ENCODE assay signal across 17 cellular contexts in the genomic region with DNA sequence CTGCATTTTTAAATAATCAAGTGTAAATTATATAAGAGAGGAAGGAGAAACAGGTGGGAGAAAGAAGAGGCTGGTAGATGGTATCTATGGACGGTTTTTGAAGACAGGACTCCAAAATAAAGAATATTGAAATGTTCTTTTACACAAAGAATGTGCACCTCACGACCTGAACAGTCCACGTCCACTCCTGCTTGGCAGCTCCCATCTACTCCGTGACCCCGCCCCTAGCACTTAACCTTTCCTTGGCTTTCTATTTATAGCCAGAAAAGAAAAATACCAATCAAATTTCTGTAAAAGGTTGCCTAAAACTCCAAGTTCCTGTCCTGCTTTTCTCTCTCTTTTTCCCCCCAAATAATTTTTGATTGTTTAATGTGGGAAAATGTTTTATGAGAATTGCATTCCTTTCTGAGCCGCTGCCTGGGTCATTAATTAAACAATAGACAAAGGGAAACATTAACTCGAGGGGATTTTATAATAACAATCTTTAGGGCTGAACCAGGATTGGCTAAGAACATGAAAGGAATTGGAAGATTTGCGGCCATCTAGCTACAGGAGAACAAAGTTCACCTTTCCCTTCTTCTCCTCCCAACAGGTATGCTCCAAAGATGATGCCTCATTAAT.
DNase-seq lines count a peak whose midpoint lies in the region; ATAC-seq, FAIRE-seq and TF ChIP-seq lines count a peak whose summit lies in the region.
"Had no signal": no experiment of that assay in that cellular context is flagged by ENCODE, and none has a peak within 500 bp of the region (broad histone marks: within the 10 kb centered on the region; RNA-seq: fewer than 3 reads in every experiment).

No MANE protein-coding gene starts in this region.

- intact Hi-C loops in kidney (cut with DNase I): no loop called here

- TF ChIP-seq CTCF in 22Rv1 (IDR thresholded peaks at IDR 0.05) (no peak), kidney (IDR thresholded peaks at IDR 0.05; ENCODE audit: borderline replicate concordance, extremely low read depth, insufficient read depth) (no peak), WTC11 (IDR thresholded peaks at IDR 0.05) (no peak)

- no peaks in the 10 kb centered on the region for H3K36me3 ChIP-seq in kidney (ENCODE audit: control insufficient read depth in 1 of 2, insufficient read depth in 2 of 2, low read length in 2 of 2)

- no peaks in the 10 kb centered on the region for H3K9me3 ChIP-seq in kidney (ENCODE audit: control insufficient read depth in 1 of 2, low read length in 2 of 2)

- peak overlapping the region; percentile 49 for H3K27ac ChIP-seq in 22Rv1
- peak overlapping the region in 1 of 2 donors; percentile 59 for H3K27ac ChIP-seq in kidney (ENCODE audit: low read depth in 2 of 2, low read length in 2 of 2)

- peaks cover 2% of the 10 kb centered on the region; the same call in 1 of the 2 replicates for H3K27me3 Mint-ChIP-seq in WTC11 (ENCODE audit: low read depth)

- no peak for TF ChIP-seq POLR2A in H54 (IDR thresholded peaks at IDR 0.05; ENCODE audit: low read depth, low read length)

- peak; percentile 46; the same call in 1 of the 2 replicates for TF ChIP-seq EP300 in Ishikawa (IDR thresholded peaks at IDR 0.05; ENCODE audit: borderline replicate concordance)

- POLR2A ChIA-PET in WTC11 (lab: Charles Lee): no interaction called here

- peaks cover 21 to 41% of the 10 kb centered on the region in 2 donors for H3K4me1 ChIP-seq in kidney (ENCODE audit: control insufficient read depth in 1 of 2, insufficient read depth in 1 of 2, low read depth in 1 of 2, low read length in 2 of 2)

- no peaks in the 10 kb centered on the region for H3K36me3 Mint-ChIP-seq in WTC11

- CTCF ChIA-PET in WTC11 (lab: Charles Lee): no interaction called here

- no peaks in the 10 kb centered on the region for H3K9me3 Mint-ChIP-seq in WTC11
- H3K9me3 Mint-ChIP-seq: H9 had no signal

- H3K4me3 Mint-ChIP-seq in WTC11: no peak overlapping the region
- H3K4me3 Mint-ChIP-seq: H9 had no signal

- H3K27ac Mint-ChIP-seq in WTC11: no peak overlapping the region
- H3K27ac Mint-ChIP-seq: H9 had no signal

- no peak for ATAC-seq in WTC11

- peaks cover 35% of the 10 kb centered on the region for H3K4me1 Mint-ChIP-seq in WTC11

- TF ChIP-seq RAD21 in Ishikawa (IDR thresholded peaks at IDR 0.05; ENCODE audit: low read depth): no peak; the same call in 1 of the 2 replicates

- H3K9ac ChIP-seq in kidney (ENCODE audit: low read length in 2 of 2): no peak overlapping the region

- no peak overlapping the region for H3K4me3 ChIP-seq in kidney (ENCODE audit: low read length in 2 of 2)

- DNase-seq in kidney: no peak
- peak; percentile 83 for DNase-seq in renal cortical epithelial cell (ENCODE audit: low read depth)
- DNase-seq in hippocampal formation (lab: John Stamatoyannopoulos, UW): no peak
- no peak for DNase-seq in H54 (ENCODE audit: insufficient read length, low spot score)
- DNase-seq in NCI-H187 treated with DMSO at 0.1 percent for 48 hours (lab: John Stamatoyannopoulos, UW): no peak
- DNase-seq in WTC11 (ENCODE audit: low spot score): no peak
- DNase-seq: EL, H9, MV-4-11, NCI-H1930, NCI-H2171, NCI-H446, Right ventricle myocardium superior had no signal

- FAIRE-seq in kidney (lab: Jason Lieb, UNC) (peak; percentile 19), H54 (lab: Jason Lieb, UNC) (no peak)
- FAIRE-seq: HTR-8/SVneo, RCC 7860 had no signal

TF ChIP-seq in Ishikawa, 13 proteins besides CTCF, POLR2A, EP300 and RAD21:
- TF ChIP-seq, protein P1, sequence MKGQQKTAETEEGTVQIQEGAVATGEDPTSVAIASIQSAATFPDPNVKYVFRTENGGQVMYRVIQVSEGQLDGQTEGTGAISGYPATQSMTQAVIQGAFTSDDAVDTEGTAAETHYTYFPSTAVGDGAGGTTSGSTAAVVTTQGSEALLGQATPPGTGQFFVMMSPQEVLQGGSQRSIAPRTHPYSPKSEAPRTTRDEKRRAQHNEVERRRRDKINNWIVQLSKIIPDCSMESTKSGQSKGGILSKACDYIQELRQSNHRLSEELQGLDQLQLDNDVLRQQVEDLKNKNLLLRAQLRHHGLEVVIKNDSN (IDR thresholded peaks at IDR 0.05): no peak
- TF ChIP-seq ZBTB7A (IDR thresholded peaks at IDR 0.05; ENCODE audit: low read depth): no peak
- TF ChIP-seq, protein P2, sequence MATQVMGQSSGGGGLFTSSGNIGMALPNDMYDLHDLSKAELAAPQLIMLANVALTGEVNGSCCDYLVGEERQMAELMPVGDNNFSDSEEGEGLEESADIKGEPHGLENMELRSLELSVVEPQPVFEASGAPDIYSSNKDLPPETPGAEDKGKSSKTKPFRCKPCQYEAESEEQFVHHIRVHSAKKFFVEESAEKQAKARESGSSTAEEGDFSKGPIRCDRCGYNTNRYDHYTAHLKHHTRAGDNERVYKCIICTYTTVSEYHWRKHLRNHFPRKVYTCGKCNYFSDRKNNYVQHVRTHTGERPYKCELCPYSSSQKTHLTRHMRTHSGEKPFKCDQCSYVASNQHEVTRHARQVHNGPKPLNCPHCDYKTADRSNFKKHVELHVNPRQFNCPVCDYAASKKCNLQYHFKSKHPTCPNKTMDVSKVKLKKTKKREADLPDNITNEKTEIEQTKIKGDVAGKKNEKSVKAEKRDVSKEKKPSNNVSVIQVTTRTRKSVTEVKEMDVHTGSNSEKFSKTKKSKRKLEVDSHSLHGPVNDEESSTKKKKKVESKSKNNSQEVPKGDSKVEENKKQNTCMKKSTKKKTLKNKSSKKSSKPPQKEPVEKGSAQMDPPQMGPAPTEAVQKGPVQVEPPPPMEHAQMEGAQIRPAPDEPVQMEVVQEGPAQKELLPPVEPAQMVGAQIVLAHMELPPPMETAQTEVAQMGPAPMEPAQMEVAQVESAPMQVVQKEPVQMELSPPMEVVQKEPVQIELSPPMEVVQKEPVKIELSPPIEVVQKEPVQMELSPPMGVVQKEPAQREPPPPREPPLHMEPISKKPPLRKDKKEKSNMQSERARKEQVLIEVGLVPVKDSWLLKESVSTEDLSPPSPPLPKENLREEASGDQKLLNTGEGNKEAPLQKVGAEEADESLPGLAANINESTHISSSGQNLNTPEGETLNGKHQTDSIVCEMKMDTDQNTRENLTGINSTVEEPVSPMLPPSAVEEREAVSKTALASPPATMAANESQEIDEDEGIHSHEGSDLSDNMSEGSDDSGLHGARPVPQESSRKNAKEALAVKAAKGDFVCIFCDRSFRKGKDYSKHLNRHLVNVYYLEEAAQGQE (IDR thresholded peaks at IDR 0.05; ENCODE audit: low read depth): no peak
- no peak for TF ChIP-seq TEAD4 (IDR thresholded peaks at IDR 0.05)
- TF ChIP-seq FOXM1 (IDR thresholded peaks at IDR 0.05; ENCODE audit: borderline replicate concordance, low read depth): no peak
- TF ChIP-seq, protein P3, sequence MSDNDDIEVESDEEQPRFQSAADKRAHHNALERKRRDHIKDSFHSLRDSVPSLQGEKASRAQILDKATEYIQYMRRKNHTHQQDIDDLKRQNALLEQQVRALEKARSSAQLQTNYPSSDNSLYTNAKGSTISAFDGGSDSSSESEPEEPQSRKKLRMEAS (IDR thresholded peaks at IDR 0.05): no peak

TF ChIP-seq in WTC11, 78 proteins besides CTCF, POLR2A, EP300 and RAD21 (continues in another document):
- TF ChIP-seq SMAD3 (CRISPR knock-in tag; IDR thresholded peaks at IDR 0.05; ENCODE audit: borderline replicate concordance): no peak
- TF ChIP-seq NR1H2 (CRISPR knock-in tag; IDR thresholded peaks at IDR 0.05): no peak
- TF ChIP-seq, protein P4, sequence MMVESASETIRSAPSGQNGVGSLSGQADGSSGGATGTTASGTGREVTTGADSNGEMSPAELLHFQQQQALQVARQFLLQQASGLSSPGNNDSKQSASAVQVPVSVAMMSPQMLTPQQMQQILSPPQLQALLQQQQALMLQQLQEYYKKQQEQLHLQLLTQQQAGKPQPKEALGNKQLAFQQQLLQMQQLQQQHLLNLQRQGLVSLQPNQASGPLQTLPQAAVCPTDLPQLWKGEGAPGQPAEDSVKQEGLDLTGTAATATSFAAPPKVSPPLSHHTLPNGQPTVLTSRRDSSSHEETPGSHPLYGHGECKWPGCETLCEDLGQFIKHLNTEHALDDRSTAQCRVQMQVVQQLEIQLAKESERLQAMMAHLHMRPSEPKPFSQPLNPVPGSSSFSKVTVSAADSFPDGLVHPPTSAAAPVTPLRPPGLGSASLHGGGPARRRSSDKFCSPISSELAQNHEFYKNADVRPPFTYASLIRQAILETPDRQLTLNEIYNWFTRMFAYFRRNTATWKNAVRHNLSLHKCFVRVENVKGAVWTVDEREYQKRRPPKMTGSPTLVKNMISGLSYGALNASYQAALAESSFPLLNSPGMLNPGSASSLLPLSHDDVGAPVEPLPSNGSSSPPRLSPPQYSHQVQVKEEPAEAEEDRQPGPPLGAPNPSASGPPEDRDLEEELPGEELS (CRISPR knock-in tag; IDR thresholded peaks at IDR 0.05): no peak
- TF ChIP-seq, protein P5, sequence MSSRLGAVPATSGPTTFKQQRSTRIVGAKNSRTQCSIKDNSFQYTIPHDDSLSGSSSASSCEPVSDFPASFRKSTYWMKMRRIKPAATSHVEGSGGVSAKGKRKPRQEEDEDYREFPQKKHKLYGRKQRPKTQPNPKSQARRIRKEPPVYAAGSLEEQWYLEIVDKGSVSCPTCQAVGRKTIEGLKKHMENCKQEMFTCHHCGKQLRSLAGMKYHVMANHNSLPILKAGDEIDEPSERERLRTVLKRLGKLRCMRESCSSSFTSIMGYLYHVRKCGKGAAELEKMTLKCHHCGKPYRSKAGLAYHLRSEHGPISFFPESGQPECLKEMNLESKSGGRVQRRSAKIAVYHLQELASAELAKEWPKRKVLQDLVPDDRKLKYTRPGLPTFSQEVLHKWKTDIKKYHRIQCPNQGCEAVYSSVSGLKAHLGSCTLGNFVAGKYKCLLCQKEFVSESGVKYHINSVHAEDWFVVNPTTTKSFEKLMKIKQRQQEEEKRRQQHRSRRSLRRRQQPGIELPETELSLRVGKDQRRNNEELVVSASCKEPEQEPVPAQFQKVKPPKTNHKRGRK (CRISPR knock-in tag; IDR thresholded peaks at IDR 0.05; ENCODE audit: borderline replicate concordance): no peak
- TF ChIP-seq, protein P6, sequence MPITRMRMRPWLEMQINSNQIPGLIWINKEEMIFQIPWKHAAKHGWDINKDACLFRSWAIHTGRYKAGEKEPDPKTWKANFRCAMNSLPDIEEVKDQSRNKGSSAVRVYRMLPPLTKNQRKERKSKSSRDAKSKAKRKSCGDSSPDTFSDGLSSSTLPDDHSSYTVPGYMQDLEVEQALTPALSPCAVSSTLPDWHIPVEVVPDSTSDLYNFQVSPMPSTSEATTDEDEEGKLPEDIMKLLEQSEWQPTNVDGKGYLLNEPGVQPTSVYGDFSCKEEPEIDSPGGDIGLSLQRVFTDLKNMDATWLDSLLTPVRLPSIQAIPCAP (CRISPR knock-in tag; IDR thresholded peaks at IDR 0.05): no peak
